Comparison of ENCODE assay signal across 1 cellular context in the genomic region with DNA sequence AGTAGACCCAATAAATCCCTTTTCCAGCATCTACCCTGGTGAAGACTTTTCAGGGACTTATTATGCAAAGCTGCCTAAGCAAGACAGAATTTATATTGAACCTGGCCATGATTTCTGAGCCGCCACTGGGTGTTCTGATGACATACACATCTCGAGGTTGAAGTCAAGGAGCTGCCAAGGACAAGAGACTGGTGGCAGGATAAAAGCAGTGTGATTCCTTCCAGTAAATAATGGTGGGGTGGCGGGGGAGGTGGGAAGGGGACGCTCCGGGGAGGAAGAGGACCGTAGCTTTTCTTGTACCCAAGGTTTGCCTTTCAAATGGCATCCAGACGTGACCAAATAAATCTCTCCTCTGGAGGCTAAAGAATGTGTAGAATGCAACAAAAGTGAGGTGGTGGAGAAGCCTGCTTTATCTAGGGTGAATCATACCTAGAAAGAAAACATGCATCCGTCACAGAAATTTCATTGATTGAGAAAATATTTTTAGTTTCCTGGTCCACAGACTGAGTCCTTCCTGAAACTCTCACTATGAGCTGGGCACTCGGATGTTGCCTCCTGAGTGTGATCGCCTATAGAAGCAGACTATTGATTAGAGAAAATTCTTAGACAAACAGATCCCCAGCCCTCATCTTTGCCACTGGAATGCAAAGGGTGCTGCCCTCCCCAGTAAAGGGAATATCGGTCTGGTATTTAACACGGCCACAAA.
TF ChIP-seq lines count a peak whose summit lies in the region.

No MANE protein-coding gene starts in this region.

TF ChIP-seq in WTC11, 78 proteins besides CTCF, POLR2A, EP300 and RAD21 (continued from another document):
- TF ChIP-seq, protein P1, sequence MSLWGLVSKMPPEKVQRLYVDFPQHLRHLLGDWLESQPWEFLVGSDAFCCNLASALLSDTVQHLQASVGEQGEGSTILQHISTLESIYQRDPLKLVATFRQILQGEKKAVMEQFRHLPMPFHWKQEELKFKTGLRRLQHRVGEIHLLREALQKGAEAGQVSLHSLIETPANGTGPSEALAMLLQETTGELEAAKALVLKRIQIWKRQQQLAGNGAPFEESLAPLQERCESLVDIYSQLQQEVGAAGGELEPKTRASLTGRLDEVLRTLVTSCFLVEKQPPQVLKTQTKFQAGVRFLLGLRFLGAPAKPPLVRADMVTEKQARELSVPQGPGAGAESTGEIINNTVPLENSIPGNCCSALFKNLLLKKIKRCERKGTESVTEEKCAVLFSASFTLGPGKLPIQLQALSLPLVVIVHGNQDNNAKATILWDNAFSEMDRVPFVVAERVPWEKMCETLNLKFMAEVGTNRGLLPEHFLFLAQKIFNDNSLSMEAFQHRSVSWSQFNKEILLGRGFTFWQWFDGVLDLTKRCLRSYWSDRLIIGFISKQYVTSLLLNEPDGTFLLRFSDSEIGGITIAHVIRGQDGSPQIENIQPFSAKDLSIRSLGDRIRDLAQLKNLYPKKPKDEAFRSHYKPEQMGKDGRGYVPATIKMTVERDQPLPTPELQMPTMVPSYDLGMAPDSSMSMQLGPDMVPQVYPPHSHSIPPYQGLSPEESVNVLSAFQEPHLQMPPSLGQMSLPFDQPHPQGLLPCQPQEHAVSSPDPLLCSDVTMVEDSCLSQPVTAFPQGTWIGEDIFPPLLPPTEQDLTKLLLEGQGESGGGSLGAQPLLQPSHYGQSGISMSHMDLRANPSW (CRISPR knock-in tag; conservative IDR thresholded peaks at IDR 0.05; ENCODE audit: low read depth) = no peak
TF ChIP-seq in WTC11: peak in this region for 0.
